In the genomic region with DNA sequence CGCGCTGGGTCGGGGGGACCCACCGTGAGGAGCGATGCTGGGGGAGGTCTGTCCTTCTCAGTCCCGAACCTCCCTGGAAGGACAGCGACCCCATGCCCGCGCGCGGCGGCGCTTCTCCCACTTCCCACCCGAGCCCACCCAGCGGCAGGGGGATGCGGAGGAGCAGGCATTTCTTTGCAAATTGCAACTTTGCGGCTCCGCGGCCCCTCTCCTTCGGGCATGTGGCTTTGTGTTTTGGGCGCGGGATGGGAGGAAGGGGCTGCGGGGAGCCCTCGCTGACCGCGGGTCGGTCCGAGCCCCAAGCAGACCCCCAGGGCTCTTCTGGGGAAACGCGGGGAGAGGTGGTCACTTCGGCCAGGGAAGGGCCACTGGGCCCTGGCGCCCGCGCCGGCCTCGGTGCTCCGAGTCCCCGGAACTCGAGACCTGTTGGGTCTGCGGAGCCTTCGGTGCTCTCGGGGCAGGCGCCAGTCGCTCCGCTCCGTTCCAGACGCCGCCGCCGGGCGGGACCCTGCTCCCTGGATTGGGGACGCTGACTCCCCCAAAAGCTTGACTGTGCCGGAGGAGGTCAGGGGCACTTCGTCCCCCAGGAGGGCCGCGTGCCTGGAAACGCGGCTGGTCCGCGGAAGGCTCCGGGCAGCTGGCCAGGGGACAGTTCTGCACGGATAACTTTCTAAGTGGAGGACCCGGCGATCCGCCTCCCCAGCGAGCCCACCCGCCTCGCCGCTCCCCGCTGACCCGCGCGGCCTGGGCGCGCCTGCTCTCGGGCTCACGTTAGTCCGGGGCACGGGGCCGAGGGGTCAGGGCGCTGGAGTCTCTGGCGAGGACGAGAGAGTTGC, we compare ENCODE assay signal across 15 cellular contexts.
DNase-seq lines count a peak whose midpoint lies in the region; ATAC-seq and TF ChIP-seq lines count a peak whose summit lies in the region.
"Had no signal": no experiment of that assay in that cellular context is flagged by ENCODE, and none has a peak within 500 bp of the region (broad histone marks: within the 10 kb centered on the region; RNA-seq: fewer than 3 reads in every experiment).

No MANE protein-coding gene starts in this region.

- no peak overlapping the region for H3K27ac ChIP-seq in heart right ventricle
- H3K27ac ChIP-seq in muscle layer of duodenum (ENCODE audit: low read length) = no peak overlapping the region
- peak overlapping the region; percentile 50 to 77 (median 66) for H3K27ac ChIP-seq in thyroid gland
- H3K27ac ChIP-seq: brain microvascular endothelial cell, thoracic aorta had no signal

- no peak for DNase-seq in heart right ventricle
- no peak for DNase-seq in Right ventricle myocardium inferior (ENCODE audit: missing footprints)
- DNase-seq in thyroid gland = peak; percentile 69 to 73
- DNase-seq in COR-L47 (lab: John Stamatoyannopoulos, UW) = no peak
- DNase-seq: activated B cell treated with CpG ODN at 0.5 μM for 24 hours; activated naive CD4-positive, alpha-beta T cell treated with Interleukin-2 at 50 U/mL for 16 hours; brain microvascular endothelial cell; CD8-positive, alpha-beta T cell; NCI-H187 treated with DMSO at 0.1 percent for 48 hours; T-helper 1 cell had no signal

- intact Hi-C loops in heart right ventricle (cut with DNase I) (no loop called here), Right ventricle myocardium inferior (cut with DNase I) (no loop called here), thyroid gland (cut with DNase I) (no loop called here)

- H3K36me3 ChIP-seq in heart right ventricle = no peaks in the 10 kb centered on the region
- H3K36me3 ChIP-seq in endocrine pancreas (ENCODE audit: control insufficient read depth, insufficient read depth, low read length) = no peaks in the 10 kb centered on the region
- no peaks in the 10 kb centered on the region for H3K36me3 ChIP-seq in muscle layer of duodenum (ENCODE audit: control insufficient read depth in 1 of 2, insufficient read depth in 2 of 2, low read length in 2 of 2)
- H3K36me3 ChIP-seq in thyroid gland = no peaks in the 10 kb centered on the region
- H3K36me3 ChIP-seq: brain microvascular endothelial cell, thoracic aorta had no signal

- no peak for ATAC-seq in heart right ventricle
- no peak for ATAC-seq in Right ventricle myocardium inferior
- ATAC-seq in GM18867 (IDR thresholded peaks at IDR 0.05; ENCODE audit: unreplicated experiment) = no peak
- no peak for ATAC-seq in GM18520 (IDR thresholded peaks at IDR 0.05; ENCODE audit: unreplicated experiment)
- ATAC-seq: CD8-positive, alpha-beta T cell had no signal

- H3K4me3 ChIP-seq in heart right ventricle (peak overlapping the region in 7 of 10 donors; percentile 12 to 33 (median 18)), endocrine pancreas (ENCODE audit: control insufficient read depth, insufficient read depth, low read length) (peak overlapping the region; percentile 81), muscle layer of duodenum (ENCODE audit: low read depth in 1 of 2, low read length in 2 of 2) (peak overlapping the region; percentile 21 to 75), thyroid gland (replicated peaks in 1 of 3) (peak overlapping the region; percentile 2 to 74 (median 62))
- H3K4me3 ChIP-seq: thoracic aorta had no signal

- H3K27me3 ChIP-seq in heart right ventricle (peaks cover 9 to 60% (median 47%) of the 10 kb centered on the region in 7 donors), endocrine pancreas (ENCODE audit: control insufficient read depth, insufficient read depth, low read length) (no peaks in the 10 kb centered on the region), muscle layer of duodenum (ENCODE audit: low read depth, low read length) (no peaks in the 10 kb centered on the region), thyroid gland (no peaks in the 10 kb centered on the region)

- WGBS in heart right ventricle, 2 donors = 1% methylated on average over 82 to 83 of the region's 83 CpGs
- 0 to 1% methylated on average over 28 to 35 of the region's 83 CpGs for WGBS in thyroid gland, 2 donors

- H3K4me1 ChIP-seq in heart right ventricle (peaks cover 0 to 9% (median 0%) of the 10 kb centered on the region in 9 donors), endocrine pancreas (ENCODE audit: control insufficient read depth, insufficient read depth, low read length) (peaks cover 4% of the 10 kb centered on the region), muscle layer of duodenum (ENCODE audit: control insufficient read depth in 1 of 2, insufficient read depth in 2 of 2, low read length in 2 of 2) (peaks cover 0 to 22% of the 10 kb centered on the region in 2 donors), thyroid gland (peaks cover 7 to 14% of the 10 kb centered on the region in 2 donors)

- no peaks in the 10 kb centered on the region for H3K9me3 ChIP-seq in heart right ventricle
- H3K9me3 ChIP-seq in endocrine pancreas (ENCODE audit: control insufficient read depth, low read length) = no peaks in the 10 kb centered on the region
- no peaks in the 10 kb centered on the region for H3K9me3 ChIP-seq in muscle layer of duodenum (ENCODE audit: control insufficient read depth in 1 of 2, low read length in 2 of 2)
- H3K9me3 ChIP-seq in thyroid gland = no peaks in the 10 kb centered on the region
- H3K9me3 ChIP-seq: thoracic aorta had no signal

- peak in 1 of 2 donors; percentile 14 for TF ChIP-seq POLR2A in thyroid gland (IDR thresholded peaks at IDR 0.05)

- H3K9ac ChIP-seq in endocrine pancreas (ENCODE audit: control insufficient read depth, insufficient read depth, low read length) = peak overlapping the region; percentile 79

- TF ChIP-seq CTCF in heart right ventricle (IDR thresholded peaks at IDR 0.05) (no peak), thyroid gland (IDR thresholded peaks at IDR 0.05) (no peak)

Comparison
In these comparisons a context has a peak if more than half of its experiments do, and no peak if none do; other contexts are left out.
1. DNase-seq: peak in thyroid gland (2 of 2); none in heart right ventricle (0 of 2), Right ventricle myocardium inferior (single experiment) and COR-L47 (single experiment).
2. H3K27ac ChIP-seq: peak in thyroid gland (3 of 3); none in heart right ventricle (0 of 10) and muscle layer of duodenum (single experiment).
3. H3K4me3 ChIP-seq: peak in every context shown above with its lines; median percentile 81 in endocrine pancreas; 62 in thyroid gland; 48 in muscle layer of duodenum; 18 in heart right ventricle.